In the genomic region with DNA sequence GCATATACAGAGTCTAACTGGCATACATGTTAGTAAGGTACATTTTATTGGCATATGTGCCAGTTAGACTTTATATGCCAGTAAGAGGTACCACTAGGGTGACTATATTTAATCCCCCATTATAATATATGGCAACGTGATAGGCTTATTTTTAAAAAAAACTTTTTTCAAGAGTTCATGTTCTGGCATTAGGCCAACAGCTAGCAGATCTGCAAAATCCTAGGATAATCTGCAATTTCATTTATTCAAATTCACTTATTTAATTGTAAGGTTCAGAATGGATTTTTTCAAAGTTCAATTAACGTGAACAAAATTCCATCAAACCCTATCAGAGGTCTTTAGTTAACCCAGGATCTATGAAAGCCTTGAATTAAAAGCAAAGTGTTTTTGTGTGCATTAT, we compare ENCODE assay signal across 40 cellular contexts.
"Had no signal": no experiment of that assay in that cellular context is flagged by ENCODE, and none has a peak within 500 bp of the region (broad histone marks: within the 10 kb centered on the region; RNA-seq: fewer than 3 reads in every experiment).

No MANE protein-coding gene starts in this region.

- FAIRE-seq: astrocyte, bronchial epithelial cell had no signal

- H3K27ac ChIP-seq: adrenal gland, ascending aorta, body of pancreas, brain microvascular endothelial cell, breast epithelium, cardiac muscle cell had no signal

- H3K4me1 Mint-ChIP-seq: activated naive CD4-positive, alpha-beta T cell treated with anti-CD3 and anti-CD28 coated beads, Interleukin-2, amount 10 ng/mL, durations not matched to agents 7 days and 5 days; activated naive CD4-positive, alpha-beta T cell treated with anti-CD3 and anti-CD28 coated beads, Interleukin-2, amount 50 U/mL, for 24 hours; activated naive CD8-positive, alpha-beta T cell treated with anti-CD3 and anti-CD28 coated beads for 36 hours; activated naive CD8-positive, alpha-beta T cell treated with anti-CD3 and anti-CD28 coated beads, Interleukin-2, amount 10 ng/mL, durations not matched to agents 7 days and 5 days; activated naive CD8-positive, alpha-beta T cell treated with anti-CD3 and anti-CD28 coated beads, Interleukin-2, amount 50 U/mL, for 24 hours; activated T-helper 17 cell treated with anti-CD3 and anti-CD28 coated beads, Interleukin-2, amount 50 U/mL, for 72 hours; brain; central memory CD8-positive, alpha-beta T cell had no signal

- H3K9me3 Mint-ChIP-seq: activated naive CD8-positive, alpha-beta T cell treated with anti-CD3 and anti-CD28 coated beads, Interleukin-2, amount 50 U/mL, for 24 hours; activated T-cell treated with anti-CD3 and anti-CD28 coated beads, Interleukin-2, amount 50 U/mL, for 24 hours; activated T-cell treated with anti-CD3 and anti-CD28 coated beads, Interleukin-2, amount 50 U/mL, for 4 hours; central memory CD8-positive, alpha-beta T cell had no signal

- H3K27me3 Mint-ChIP-seq: activated naive CD4-positive, alpha-beta T cell treated with anti-CD3 and anti-CD28 coated beads, Interleukin-2, amount 10 ng/mL, durations not matched to agents 7 days and 5 days; activated naive CD4-positive, alpha-beta T cell treated with anti-CD3 and anti-CD28 coated beads, Interleukin-2, amount 50 U/mL, for 24 hours; activated naive CD8-positive, alpha-beta T cell; activated naive CD8-positive, alpha-beta T cell treated with anti-CD3 and anti-CD28 coated beads for 36 hours; activated naive CD8-positive, alpha-beta T cell treated with anti-CD3 and anti-CD28 coated beads, Interleukin-2, amount 10 ng/mL, durations not matched to agents 7 days and 5 days; activated naive CD8-positive, alpha-beta T cell treated with anti-CD3 and anti-CD28 coated beads, Interleukin-2, amount 50 U/mL, for 24 hours; activated T-cell treated with anti-CD3 and anti-CD28 coated beads, Interleukin-2, amount 50 U/mL, for 24 hours; activated T-helper 17 cell treated with anti-CD3 and anti-CD28 coated beads, Interleukin-2, amount 50 U/mL, for 72 hours; brain; central memory CD8-positive, alpha-beta T cell had no signal

- H3K4me3 Mint-ChIP-seq: activated naive CD4-positive, alpha-beta T cell treated with anti-CD3 and anti-CD28 coated beads for 36 hours; activated naive CD4-positive, alpha-beta T cell treated with anti-CD3 and anti-CD28 coated beads, Interleukin-2, amount 10 ng/mL, durations not matched to agents 7 days and 5 days; activated naive CD4-positive, alpha-beta T cell treated with anti-CD3 and anti-CD28 coated beads, Interleukin-2, amount 50 U/mL, for 24 hours; activated naive CD8-positive, alpha-beta T cell; activated naive CD8-positive, alpha-beta T cell treated with anti-CD3 and anti-CD28 coated beads for 36 hours; activated naive CD8-positive, alpha-beta T cell treated with anti-CD3 and anti-CD28 coated beads, Interleukin-2, amount 10 ng/mL, durations not matched to agents 7 days and 5 days; activated naive CD8-positive, alpha-beta T cell treated with anti-CD3 and anti-CD28 coated beads, Interleukin-2, amount 50 U/mL, for 24 hours; activated T-cell treated with anti-CD3 and anti-CD28 coated beads, Interleukin-2, amount 50 U/mL, for 24 hours; activated T-cell treated with anti-CD3 and anti-CD28 coated beads, Interleukin-2, amount 50 U/mL, for 4 hours; activated T-cell treated with anti-CD3 and anti-CD28 coated beads, Interleukin-2, amount 50 U/mL, for 72 hours; activated T-helper 1 cell treated with anti-CD3 and anti-CD28 coated beads, Interleukin-12 subunit alpha, Interleukin-12 subunit beta, Interleukin-2, Interleukin-4 antibody, amounts not matched to agents 30 ng/mL and 10 ng/mL and 1 ng/mL, durations not matched to agents 14 hours and 24 hours and 36 hours; activated T-helper 17 cell treated with anti-CD3 and anti-CD28 coated beads, Interleukin-2, amount 50 U/mL, for 72 hours; brain; central memory CD8-positive, alpha-beta T cell had no signal

- H3K9me3 ChIP-seq: adrenal gland, ascending aorta, body of pancreas had no signal

- H3K27ac Mint-ChIP-seq: activated naive CD4-positive, alpha-beta T cell treated with anti-CD3 and anti-CD28 coated beads for 36 hours; activated naive CD4-positive, alpha-beta T cell treated with anti-CD3 and anti-CD28 coated beads, Interleukin-2, amount 10 ng/mL, durations not matched to agents 7 days and 5 days; activated naive CD4-positive, alpha-beta T cell treated with anti-CD3 and anti-CD28 coated beads, Interleukin-2, amount 50 U/mL, for 72 hours; activated naive CD8-positive, alpha-beta T cell; activated naive CD8-positive, alpha-beta T cell treated with anti-CD3 and anti-CD28 coated beads for 36 hours; activated naive CD8-positive, alpha-beta T cell treated with anti-CD3 and anti-CD28 coated beads, Interleukin-2, amount 10 ng/mL, durations not matched to agents 7 days and 5 days; activated naive CD8-positive, alpha-beta T cell treated with anti-CD3 and anti-CD28 coated beads, Interleukin-2, amount 50 U/mL, for 24 hours; activated T-cell treated with anti-CD3 and anti-CD28 coated beads, Interleukin-2, amount 50 U/mL, for 24 hours; activated T-cell treated with anti-CD3 and anti-CD28 coated beads, Interleukin-2, amount 50 U/mL, for 72 hours; activated T-helper 1 cell treated with anti-CD3 and anti-CD28 coated beads, Interleukin-12 subunit alpha, Interleukin-12 subunit beta, Interleukin-2, Interleukin-4 antibody, amounts not matched to agents 30 ng/mL and 10 ng/mL and 1 ng/mL, durations not matched to agents 14 hours and 24 hours and 36 hours; activated T-helper 17 cell treated with anti-CD3 and anti-CD28 coated beads, Interleukin-2, amount 50 U/mL, for 72 hours; activated T-helper 2 cell treated with anti-CD3 and anti-CD28 coated beads, Interferon-gamma antibody, Interleukin-2, Interleukin-4, amounts not matched to agents 10 μg/mL and 5 μg/mL and 100 μg/mL, durations not matched to agents 14 hours and 24 hours and 36 hours; brain had no signal

- H3K4me3 ChIP-seq: adrenal gland, ascending aorta, body of pancreas, breast epithelium, cardiac muscle cell had no signal

- H3K4me1 ChIP-seq: adrenal gland, body of pancreas, breast epithelium had no signal

- DNase-seq: activated effector memory CD4-positive, alpha-beta T cell treated with anti-CD3 and anti-CD28 coated beads, Interleukin-2, amount 50 U/mL, for 16 hours; activated effector memory CD4-positive, alpha-beta T cell treated with Interleukin-2 at 50 U/mL for 16 hours; activated gamma-delta T cell; activated gamma-delta T cell treated with Interleukin-2 at 50 U/mL for 16 hours; activated naive CD4-positive, alpha-beta T cell; activated naive CD4-positive, alpha-beta T cell treated with anti-CD3 and anti-CD28 coated beads for 36 hours; activated naive CD4-positive, alpha-beta T cell treated with anti-CD3 and anti-CD28 coated beads, Interleukin-2, amount 10 ng/mL, durations not matched to agents 7 days and 5 days; activated naive CD4-positive, alpha-beta T cell treated with anti-CD3 and anti-CD28 coated beads, Interleukin-2, amount 50 U/mL, for 16 hours; activated naive CD4-positive, alpha-beta T cell treated with Interleukin-2 at 50 U/mL for 16 hours; activated naive CD8-positive, alpha-beta T cell treated with anti-CD3 and anti-CD28 coated beads for 36 hours; activated naive CD8-positive, alpha-beta T cell treated with anti-CD3 and anti-CD28 coated beads, Interleukin-2, amount 10 ng/mL, durations not matched to agents 7 days and 5 days; activated naive CD8-positive, alpha-beta T cell treated with anti-CD3 and anti-CD28 coated beads, Interleukin-2, amount 50 U/mL, for 24 hours; activated T-cell treated with anti-CD3 and anti-CD28 coated beads, Interleukin-2, amount 50 U/mL, for 1 hour; activated T-cell treated with anti-CD3 and anti-CD28 coated beads, Interleukin-2, amount 50 U/mL, for 24 hours; activated T-cell treated with anti-CD3 and anti-CD28 coated beads, Interleukin-2, amount 50 U/mL, for 4 hours; activated T-cell treated with anti-CD3 and anti-CD28 coated beads, Interleukin-2, amount 50 U/mL, for 48 hours; activated T-cell treated with anti-CD3 and anti-CD28 coated beads, Interleukin-2, amount 50 U/mL, for 72 hours; adrenal gland; amniotic stem cell; amygdala; anterior cingulate cortex; aorta; body of pancreas; brain microvascular endothelial cell; caudate nucleus; central memory CD4-positive, alpha-beta T cell; cerebellar nuclear complex had no signal

- H3K27me3 ChIP-seq: adrenal gland, ascending aorta, body of pancreas, brain microvascular endothelial cell, breast epithelium, cardiac muscle cell had no signal

- ATAC-seq: activated naive CD4-positive, alpha-beta T cell treated with anti-CD3 and anti-CD28 coated beads, Interleukin-2, amount 50 U/mL, for 72 hours; activated naive CD8-positive, alpha-beta T cell treated with anti-CD3 and anti-CD28 coated beads, Interleukin-2, amount 50 U/mL, for 24 hours; activated T-cell treated with anti-CD3 and anti-CD28 coated beads, Interleukin-2, amount 50 U/mL, for 4 hours; activated T-cell treated with anti-CD3 and anti-CD28 coated beads, Interleukin-2, amount 50 U/mL, for 72 hours; activated T-helper 17 cell treated with anti-CD3 and anti-CD28 coated beads, Interleukin-2, amount 50 U/mL, for 72 hours; body of pancreas had no signal
